21 cellular contexts compared by ENCODE assay signal in the genomic region with DNA sequence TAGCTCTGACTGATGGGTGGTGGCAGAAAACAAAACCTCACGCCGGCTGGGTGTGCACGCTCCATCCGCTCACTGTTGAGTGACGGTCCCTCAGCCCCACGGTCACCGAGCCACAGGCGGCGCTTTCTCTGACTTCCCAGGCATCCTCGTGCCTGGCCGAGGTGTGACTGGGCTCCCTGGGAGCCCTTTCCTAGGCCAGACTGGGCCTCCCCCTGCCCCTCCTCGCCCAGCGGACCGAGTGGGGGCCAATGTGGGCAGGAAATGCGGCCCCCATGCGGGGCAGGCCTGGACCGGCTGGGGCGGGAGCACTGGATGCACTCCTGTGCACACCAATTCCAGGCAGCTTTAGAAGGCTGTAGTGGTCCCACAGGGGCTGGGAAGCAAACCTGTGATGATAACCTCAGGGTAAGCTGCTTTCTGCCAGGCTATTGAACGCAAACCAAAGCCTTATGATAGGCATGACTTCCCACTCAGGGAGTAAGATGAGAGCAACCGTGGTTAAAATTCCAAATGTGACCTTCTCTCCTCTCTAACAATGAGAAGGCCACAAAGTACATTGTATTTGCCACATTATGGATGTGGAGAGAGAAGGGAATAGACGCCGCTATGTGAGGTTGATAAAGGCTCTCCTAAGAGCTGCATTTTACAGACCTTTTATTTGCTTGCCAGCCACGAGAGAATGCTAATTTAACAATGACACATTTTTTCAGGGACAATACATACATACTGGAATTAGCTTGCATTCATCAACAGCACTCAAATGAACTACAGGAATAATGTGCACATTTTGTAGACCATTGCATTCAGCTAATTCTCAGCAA.
DNase-seq lines count a peak whose midpoint lies in the region; ATAC-seq lines count a peak whose summit lies in the region.
"Had no signal": no experiment of that assay in that cellular context is flagged by ENCODE, and none has a peak within 500 bp of the region (broad histone marks: within the 10 kb centered on the region; RNA-seq: fewer than 3 reads in every experiment).

No MANE protein-coding gene starts in this region.

- peaks cover 10% of the 10 kb centered on the region for H3K4me1 Mint-ChIP-seq in activated naive CD4-positive, alpha-beta T cell treated with anti-CD3 and anti-CD28 coated beads, Interleukin-2, amount 50 U/mL, for 24 hours
- peaks cover 3% of the 10 kb centered on the region for H3K4me1 Mint-ChIP-seq in memory B cell

- DNase-seq in activated naive CD4-positive, alpha-beta T cell (lab: John Stamatoyannopoulos, UW) = no peak
- DNase-seq in astrocyte of the hippocampus (ENCODE audit: low read depth, low spot score) (peak; percentile 52), memory B cell (ENCODE audit: low spot score in 2 of 2) (no peak), DMS 273 treated with DMSO at 0.1 percent for 48 hours (lab: John Stamatoyannopoulos, UW) (no peak), middle frontal gyrus (ENCODE audit: extremely low spot score, low spot score) (no peak), NCI-H187 (lab: John Stamatoyannopoulos, UW) (no peak)
- DNase-seq: activated CD4-positive, CD25-positive, alpha-beta regulatory T cell; activated CD8-positive, alpha-beta memory T cell treated with anti-CD3 and anti-CD28 coated beads, Interleukin-2, amount 10 ng/mL, durations not matched to agents 7 days and 5 days; activated gamma-delta T cell treated with Interleukin-2 at 50 U/mL for 16 hours; COR-L47; effector CD4-positive, alpha-beta T cell; heart right ventricle; natural killer cell; NCI-H2029; NCI-H526 treated with DMSO at 0.1 percent for 48 hours; SIG-M5; stomach; T-helper 2 cell; uterus had no signal

- H3K27ac Mint-ChIP-seq in activated naive CD4-positive, alpha-beta T cell treated with anti-CD3 and anti-CD28 coated beads, Interleukin-2, amount 50 U/mL, for 24 hours = peak overlapping the region; percentile 70
- H3K27ac Mint-ChIP-seq in memory B cell = peak overlapping the region; percentile 61

- H3K4me3 Mint-ChIP-seq in activated naive CD4-positive, alpha-beta T cell treated with anti-CD3 and anti-CD28 coated beads, Interleukin-2, amount 50 U/mL, for 24 hours = no peak overlapping the region
- no peak overlapping the region for H3K4me3 Mint-ChIP-seq in memory B cell
- H3K4me3 Mint-ChIP-seq: activated CD8-positive, alpha-beta memory T cell treated with anti-CD3 and anti-CD28 coated beads, Interleukin-2, amount 10 ng/mL, durations not matched to agents 7 days and 5 days; natural killer cell had no signal

- H3K27me3 Mint-ChIP-seq in activated naive CD4-positive, alpha-beta T cell treated with anti-CD3 and anti-CD28 coated beads, Interleukin-2, amount 50 U/mL, for 24 hours = no peaks in the 10 kb centered on the region
- no peaks in the 10 kb centered on the region for H3K27me3 Mint-ChIP-seq in memory B cell
- H3K27me3 Mint-ChIP-seq: activated CD8-positive, alpha-beta memory T cell treated with anti-CD3 and anti-CD28 coated beads, Interleukin-2, amount 10 ng/mL, durations not matched to agents 7 days and 5 days had no signal

- no peak for ATAC-seq in memory B cell (ENCODE audit: low read depth)
- ATAC-seq in GM21360 (IDR thresholded peaks at IDR 0.05; ENCODE audit: unreplicated experiment) = no peak
- ATAC-seq: activated CD8-positive, alpha-beta memory T cell treated with anti-CD3 and anti-CD28 coated beads, Interleukin-2, amount 10 ng/mL, durations not matched to agents 7 days and 5 days; heart right ventricle; natural killer cell had no signal

- peaks cover 11% of the 10 kb centered on the region for H3K36me3 Mint-ChIP-seq in activated naive CD4-positive, alpha-beta T cell treated with anti-CD3 and anti-CD28 coated beads, Interleukin-2, amount 50 U/mL, for 24 hours
- peaks cover 39% of the 10 kb centered on the region for H3K36me3 Mint-ChIP-seq in memory B cell
- H3K36me3 Mint-ChIP-seq: natural killer cell had no signal

- no peaks in the 10 kb centered on the region for H3K9me3 Mint-ChIP-seq in activated naive CD4-positive, alpha-beta T cell treated with anti-CD3 and anti-CD28 coated beads, Interleukin-2, amount 50 U/mL, for 24 hours
- no peaks in the 10 kb centered on the region for H3K9me3 Mint-ChIP-seq in memory B cell
- H3K9me3 Mint-ChIP-seq: natural killer cell had no signal
